In genomic region chr10:132974249-132974796, GRCh38 we compare ENCODE assay signal across 27 cellular contexts. TPM values are rescaled to one million over a fixed set of nuclear protein-coding genes. Genes with fewer than 3 reads are reported as not detected.
DNase-seq lines count a peak whose midpoint lies in the region; ATAC-seq and TF ChIP-seq lines count a peak whose summit lies in the region.
"Had no signal": no experiment of that assay in that cellular context is flagged by ENCODE, and none has a peak within 500 bp of the region (broad histone marks: within the 10 kb centered on the region; RNA-seq: fewer than 3 reads in every experiment).

No MANE protein-coding gene starts in this region.

- no peak overlapping the region for H3K27ac Mint-ChIP-seq in naive thymus-derived CD4-positive, alpha-beta T cell
- H3K27ac Mint-ChIP-seq in MCF 10A (ENCODE audit: low read depth, unreplicated experiment), result no peak overlapping the region
- H3K27ac Mint-ChIP-seq: neural progenitor cell had no signal

- H3K4me2 ChIP-seq in BLaER1 treated with 17β-estradiol and CSF1 and Interleukin-3, amounts not matched to agents 10 nM and 100 nM, result peak overlapping the region; percentile 48 to 90 (median 84); a peak in 20 of 22 replicates
- H3K4me2 ChIP-seq: neural progenitor cell had no signal

- POLR2A ChIA-PET in naive thymus-derived CD4-positive, alpha-beta T cell (lab: Charles Lee), result no interaction called here
- POLR2A ChIA-PET in MCF 10A (lab: Yijun Ruan, JAX), result interaction anchor here (0.7 kb wide), 1 partner anchor 32 kb away, joined by 3 read pairs; the partner anchor contains the start of gene CFAP46

- intact Hi-C loops in naive thymus-derived CD4-positive, alpha-beta T cell (cut with micrococcal nuclease), result no loop called here
- intact Hi-C loops in MCF 10A (cut with micrococcal nuclease), result no loop called here
- intact Hi-C loops in testis (cut with DNase I; ENCODE audit: low total_unique reads), result no loop called here

- H3K9me3 Mint-ChIP-seq in naive thymus-derived CD4-positive, alpha-beta T cell, result peaks cover 0 to 6% (median 0%) of the 10 kb centered on the region in 11 donors
- H3K9me3 Mint-ChIP-seq in MCF 10A (ENCODE audit: unreplicated experiment), result peaks cover 3% of the 10 kb centered on the region
- H3K9me3 Mint-ChIP-seq: central memory CD8-positive, alpha-beta T cell had no signal

- peaks cover 26 to 69% (median 53%) of the 10 kb centered on the region in 11 experiments for H3K27me3 ChIP-seq in BLaER1 treated with 17β-estradiol and CSF1 and Interleukin-3, amounts not matched to agents 10 nM and 100 nM
- H3K27me3 ChIP-seq in RWPE2 (ENCODE audit: insufficient read depth, poor library complexity, severe bottlenecking), result peaks cover 76% of the 10 kb centered on the region
- no peaks in the 10 kb centered on the region for H3K27me3 ChIP-seq in naive thymus-derived CD4-positive, alpha-beta T cell (ENCODE audit: control insufficient read depth in 2 of 2, insufficient read depth in 2 of 2, low read length in 2 of 2)
- H3K27me3 ChIP-seq in testis, result no peaks in the 10 kb centered on the region
- H3K27me3 ChIP-seq: neural progenitor cell, Peyer's patch had no signal

- H3K36me3 ChIP-seq in BLaER1 treated with 17β-estradiol and CSF1 and Interleukin-3, amounts not matched to agents 10 nM and 100 nM, result no peaks in the 10 kb centered on the region
- H3K36me3 ChIP-seq in RWPE2 (ENCODE audit: low read depth) (no peaks in the 10 kb centered on the region), testis (ENCODE audit: low read depth, missing control alignments) (no peaks in the 10 kb centered on the region)
- H3K36me3 ChIP-seq in naive thymus-derived CD4-positive, alpha-beta T cell (ENCODE audit: control insufficient read depth in 2 of 3, insufficient read depth in 3 of 3, low read length in 3 of 3), result no peaks in the 10 kb centered on the region
- H3K36me3 ChIP-seq: heart right ventricle, neural progenitor cell, Peyer's patch, tibial nerve, WERI-Rb-1 had no signal

- no peak overlapping the region for H3K27ac ChIP-seq in BLaER1 treated with 17β-estradiol and CSF1 and Interleukin-3, amounts not matched to agents 10 nM and 100 nM
- H3K27ac ChIP-seq in RWPE2 (ENCODE audit: poor library complexity, severe bottlenecking) (no peak overlapping the region), testis (no peak overlapping the region)
- H3K27ac ChIP-seq in naive thymus-derived CD4-positive, alpha-beta T cell (ENCODE audit: low read depth, low read length), result no peak overlapping the region
- H3K27ac ChIP-seq: epithelial cell of prostate, heart right ventricle, neural progenitor cell, Peyer's patch, psoas muscle, SK-N-MC, tibial nerve, WERI-Rb-1 had no signal

- ATAC-seq in RWPE2 (ENCODE audit: low read depth), result 0 out of 3 replicates have a peak, but pooled peaks have one; percentile 28
- ATAC-seq in naive thymus-derived CD4-positive, alpha-beta T cell, result peak; percentile 16
- ATAC-seq: psoas muscle had no signal

- H3K9ac ChIP-seq in BLaER1 treated with 17β-estradiol and CSF1 and Interleukin-3, amounts not matched to agents 10 nM and 100 nM, result no peak overlapping the region; a peak in 1 of 22 replicates
- H3K9ac ChIP-seq: neural progenitor cell had no signal

- TF ChIP-seq POLR2A in testis (IDR thresholded peaks at IDR 0.05), result no peak

- CTCF ChIA-PET in naive thymus-derived CD4-positive, alpha-beta T cell (lab: Charles Lee), result no interaction called here
- CTCF ChIA-PET in MCF 10A (lab: Yijun Ruan, JAX), result no interaction called here

- DNase-seq in NCI-H748 (lab: John Stamatoyannopoulos, UW; ENCODE audit: unreplicated experiment) (peak; percentile 55), NCI-H748 treated with DMSO at 0.1 percent for 48 hours (lab: John Stamatoyannopoulos, UW) (no peak), RWPE2 (ENCODE audit: low spot score) (peak; percentile 45), MCF 10A (ENCODE audit: unreplicated experiment) (no peak), testis (no peak)
- DNase-seq in naive thymus-derived CD4-positive, alpha-beta T cell, result no peak
- DNase-seq in stimulated activated naive CD4-positive, alpha-beta T cell treated with Interleukin-2 at 50 U/mL for 16 hours (lab: John Stamatoyannopoulos, UW), result no peak
- DNase-seq: activated CD4-positive, alpha-beta T cell treated with anti-CD3 and anti-CD28 coated beads, Interleukin-2, amount 50 U/mL, for 4 hours; activated naive CD4-positive, alpha-beta T cell; heart right ventricle; midbrain; NCI-H187; NCI-H446 treated with DMSO at 0.1 percent for 48 hours; NK-92 treated with Interleukin-12 subunit alpha and Interleukin-12 subunit beta, amount 100 ng/mL, for 24 hours; small intestine; stimulated activated naive CD4-positive, alpha-beta T cell; WERI-Rb-1 had no signal

- TF ChIP-seq CTCF in RWPE2 (IDR thresholded peaks at IDR 0.05; ENCODE audit: poor library complexity, severe bottlenecking) (no peak), MCF 10A (IDR thresholded peaks at IDR 0.05; ENCODE audit: unreplicated experiment) (no peak), testis (IDR thresholded peaks at IDR 0.05) (no peak)

- peaks cover 4 to 39% (median 18%) of the 10 kb centered on the region in 5 donors for H3K27me3 Mint-ChIP-seq in naive thymus-derived CD4-positive, alpha-beta T cell
- peaks cover 37% of the 10 kb centered on the region for H3K27me3 Mint-ChIP-seq in MCF 10A (ENCODE audit: insufficient read depth, unreplicated experiment)

- peaks cover 0 to 3% (median 0%) of the 10 kb centered on the region in 5 donors for H3K36me3 Mint-ChIP-seq in naive thymus-derived CD4-positive, alpha-beta T cell
- H3K36me3 Mint-ChIP-seq in MCF 10A (ENCODE audit: insufficient read depth, unreplicated experiment), result no peaks in the 10 kb centered on the region
- H3K36me3 Mint-ChIP-seq: neural progenitor cell had no signal

- WGBS in testis, 2 donors, result 89 to 91% methylated on average over 26 to 29 of the region's 29 CpGs

- H3K9me3 ChIP-seq in BLaER1 treated with 17β-estradiol and CSF1 and Interleukin-3, amounts not matched to agents 10 nM and 100 nM (replicated peaks in 1 of 11), result peaks cover 6 to 18% (median 13%) of the 10 kb centered on the region in 11 experiments; a peak in 18 of 22 replicates
- H3K9me3 ChIP-seq in RWPE2 (ENCODE audit: severe bottlenecking) (no peaks in the 10 kb centered on the region), testis (no peaks in the 10 kb centered on the region)
- peaks cover 0 to 7% (median 0%) of the 10 kb centered on the region in 3 experiments for H3K9me3 ChIP-seq in naive thymus-derived CD4-positive, alpha-beta T cell (ENCODE audit: control insufficient read depth in 2 of 3, low read length in 3 of 3)
- H3K9me3 ChIP-seq: Peyer's patch had no signal

- H3K4me1 Mint-ChIP-seq in naive thymus-derived CD4-positive, alpha-beta T cell, result no peaks in the 10 kb centered on the region
- no peaks in the 10 kb centered on the region for H3K4me1 Mint-ChIP-seq in MCF 10A (ENCODE audit: insufficient read depth, unreplicated experiment)
- H3K4me1 Mint-ChIP-seq: central memory CD8-positive, alpha-beta T cell had no signal

- no peak overlapping the region for H3K4me3 ChIP-seq in BLaER1 treated with 17β-estradiol and CSF1 and Interleukin-3, amounts not matched to agents 10 nM and 100 nM
- H3K4me3 ChIP-seq in RWPE2 (ENCODE audit: severe bottlenecking), result no peak overlapping the region
- H3K4me3 ChIP-seq in naive thymus-derived CD4-positive, alpha-beta T cell (ENCODE audit: low read length), result no peak overlapping the region
- H3K4me3 ChIP-seq in testis, result no peak overlapping the region
- H3K4me3 ChIP-seq: heart right ventricle, neural progenitor cell, Peyer's patch, psoas muscle, SK-N-MC, tibial nerve had no signal

- H3K4me3 Mint-ChIP-seq in naive thymus-derived CD4-positive, alpha-beta T cell, result no peak overlapping the region
- H3K4me3 Mint-ChIP-seq in MCF 10A (ENCODE audit: unreplicated experiment), result no peak overlapping the region
- H3K4me3 Mint-ChIP-seq: central memory CD8-positive, alpha-beta T cell; neural progenitor cell had no signal

- no TSS peak for BruUV-seq in MCF 10A (replicated peaks; lab: Mats Ljungman, UMichigan)

- peaks cover 0 to 39% (median 13%) of the 10 kb centered on the region in 11 experiments; a peak in 12 of 22 replicates for H4K20me1 ChIP-seq in BLaER1 treated with 17β-estradiol and CSF1 and Interleukin-3, amounts not matched to agents 10 nM and 100 nM

- H3K4me1 ChIP-seq in BLaER1 treated with 17β-estradiol and CSF1 and Interleukin-3, amounts not matched to agents 10 nM and 100 nM, result peaks cover 21 to 46% (median 43%) of the 10 kb centered on the region in 10 experiments
- H3K4me1 ChIP-seq in RWPE2 (ENCODE audit: insufficient read depth, poor library complexity, severe bottlenecking) (no peaks in the 10 kb centered on the region), testis (no peaks in the 10 kb centered on the region)
- no peaks in the 10 kb centered on the region for H3K4me1 ChIP-seq in naive thymus-derived CD4-positive, alpha-beta T cell (ENCODE audit: control insufficient read depth in 2 of 2, insufficient read depth in 2 of 2, low read length in 2 of 2)
- H3K4me1 ChIP-seq: Caco-2, heart right ventricle, Peyer's patch, psoas muscle, tibial nerve had no signal

RNA-seq across cellular contexts. Expression of gene CFAP46, which starts 32.0 kb away (rescaled TPM):
- total RNA-seq in naive thymus-derived CD4-positive, alpha-beta T cell, result under 1 TPM in 1 of 5 experiments, not detected in 4; 0.05 TPM
- not detected for polyA plus RNA-seq in naive thymus-derived CD4-positive, alpha-beta T cell
- total RNA-seq in MCF 10A (2022), result 0.12 and 0.33 TPM in 2 replicates
- 10 to 100 TPM; 36.0 to 67.6 TPM for total RNA-seq in testis
- 59.0 TPM for polyA plus RNA-seq in testis (ENCODE audit: insufficient read depth, low read depth, low replicate concordance)
- total RNA-seq: Caco-2, HT-29, Peyer's patch had no signal

Comparison
In these comparisons a context has a peak if more than half of its experiments do, and no peak if none do; other contexts are left out.
1. DNase-seq: peak in NCI-H748 (single experiment) and RWPE2 (single experiment); none in NCI-H748 treated with DMSO at 0.1 percent for 48 hours (single experiment), naive thymus-derived CD4-positive, alpha-beta T cell (0 of 9), stimulated activated naive CD4-positive, alpha-beta T cell treated with Interleukin-2 at 50 U/mL for 16 hours (single experiment), MCF 10A (single experiment) and testis (single experiment).
2. RNA of gene CFAP46, which starts 32.0 kb away (total RNA-seq): 36.0 to 67.6 TPM in testis; 0.12 to 0.33 TPM in MCF 10A and 0.05 TPM in naive thymus-derived CD4-positive, alpha-beta T cell; every median in the first group is over 10 times any median in the second.